ENCODE assay signal across 17 cellular contexts in genomic region chr14:38404100-38404541, GRCh38.
DNase-seq lines count a peak whose midpoint lies in the region; TF ChIP-seq lines count a peak whose summit lies in the region.
"Had no signal": no experiment of that assay in that cellular context is flagged by ENCODE, and none has a peak within 500 bp of the region (broad histone marks: within the 10 kb centered on the region; RNA-seq: fewer than 3 reads in every experiment).

No MANE protein-coding gene starts in this region.

- H3K27me3 ChIP-seq in SJSA1 (replicated peaks), result no peaks in the 10 kb centered on the region
- no peaks in the 10 kb centered on the region for H3K27me3 ChIP-seq in fibroblast of lung (ENCODE audit: control insufficient read depth, insufficient read depth, low read length)
- no peaks in the 10 kb centered on the region for H3K27me3 ChIP-seq in smooth muscle cell (ENCODE audit: low read depth)
- H3K27me3 ChIP-seq: upper lobe of left lung had no signal

- H3F3A ChIP-seq in smooth muscle cell (ENCODE audit: low read depth), result peaks cover 3% of the 10 kb centered on the region

- peak; percentile 49 for DNase-seq in GM03348 (ENCODE audit: low spot score)
- DNase-seq in SJSA1 (ENCODE audit: low read depth in 1 of 2, low spot score in 2 of 2), result no peak
- peak; percentile 89 to 94 for DNase-seq in fibroblast of lung (ENCODE audit: low read depth in 2 of 2)
- DNase-seq in smooth muscle cell (lab: John Stamatoyannopoulos, UW; ENCODE audit: unreplicated experiment), result no peak
- DNase-seq in DMS114 treated with DMSO at 0.1 percent for 48 hours (lab: John Stamatoyannopoulos, UW; ENCODE audit: unreplicated experiment), result no peak
- DNase-seq in HUDEP-2 (lab: John Stamatoyannopoulos, UW; ENCODE audit: unreplicated experiment in 76 of 76), result no peak
- no peak for DNase-seq in NCI-H146 treated with DMSO at 0.1 percent for 48 hours (lab: John Stamatoyannopoulos, UW; ENCODE audit: unreplicated experiment)
- DNase-seq: anterior cingulate cortex; CD4-positive, alpha-beta T cell; DND-41; NCI-H1436; NCI-H446; nephron progenitor cell; stimulated activated CD4-positive, alpha-beta T cell treated with anti-CD3 and anti-CD28 coated beads, Interleukin-2, amount 100 ng/mL, for 48 hours; upper lobe of left lung had no signal

- 18% methylated on average over 1 of the region's 1 CpG for WGBS in smooth muscle cell (ENCODE audit: low lambda C conversion rate)

- H3K4me2 ChIP-seq in fibroblast of lung (ENCODE audit: extremely low read depth, insufficient read depth, low read length) (peak overlapping the region; percentile 70), smooth muscle cell (peak overlapping the region; percentile 67)
- H3K4me2 ChIP-seq: KMS-11 had no signal

- H3K4me3 ChIP-seq in SJSA1 (no peak overlapping the region), fibroblast of lung (replicated peaks in 1 of 4; ENCODE audit: control extremely low read depth in 1 of 4, insufficient read depth in 1 of 4, low read depth in 3 of 4, low read length in 4 of 4) (no peak overlapping the region), smooth muscle cell (no peak overlapping the region)
- H3K4me3 ChIP-seq: SK-N-MC, upper lobe of left lung had no signal

- H3K79me2 ChIP-seq in fibroblast of lung (ENCODE audit: control insufficient read depth, insufficient read depth, low read length) (no peaks in the 10 kb centered on the region), smooth muscle cell (ENCODE audit: low read depth) (no peaks in the 10 kb centered on the region)

- H3K36me3 ChIP-seq in SJSA1, result no peaks in the 10 kb centered on the region
- no peaks in the 10 kb centered on the region for H3K36me3 ChIP-seq in fibroblast of lung (ENCODE audit: control insufficient read depth, insufficient read depth, low read length)
- H3K36me3 ChIP-seq in smooth muscle cell (ENCODE audit: low read depth), result no peaks in the 10 kb centered on the region
- H3K36me3 ChIP-seq: upper lobe of left lung had no signal

- H3K9me3 ChIP-seq in SJSA1 (replicated peaks), result no peaks in the 10 kb centered on the region
- H3K9me3 ChIP-seq in fibroblast of lung (ENCODE audit: control insufficient read depth, insufficient read depth, low read depth, low read length), result no peaks in the 10 kb centered on the region
- H3K9me3 ChIP-seq in smooth muscle cell (replicated peaks; ENCODE audit: low read depth), result no peaks in the 10 kb centered on the region
- H3K9me3 ChIP-seq: upper lobe of left lung had no signal

- H2AFZ ChIP-seq in fibroblast of lung (ENCODE audit: low read length) (no peak overlapping the region), smooth muscle cell (ENCODE audit: low read depth) (no peak overlapping the region)

- H3K27ac ChIP-seq in SJSA1, result peak overlapping the region; percentile 42
- H3K27ac ChIP-seq in fibroblast of lung (ENCODE audit: insufficient read depth, low read length), result peak overlapping the region; percentile 65
- peak overlapping the region; percentile 86 for H3K27ac ChIP-seq in smooth muscle cell (ENCODE audit: low read depth)
- H3K27ac ChIP-seq: KMS-11, SK-N-MC, upper lobe of left lung had no signal

- H3K9ac ChIP-seq in fibroblast of lung (ENCODE audit: insufficient read depth, low read length) (no peak overlapping the region), smooth muscle cell (ENCODE audit: low read depth) (no peak overlapping the region)
- H3K9ac ChIP-seq: KMS-11 had no signal

- H3K4me1 ChIP-seq in SJSA1 (replicated peaks), result peaks cover 15% of the 10 kb centered on the region
- peaks cover 31% of the 10 kb centered on the region for H3K4me1 ChIP-seq in fibroblast of lung (ENCODE audit: control insufficient read depth, extremely low read depth, insufficient read depth, low read length)
- peaks cover 31% of the 10 kb centered on the region for H3K4me1 ChIP-seq in smooth muscle cell (ENCODE audit: low read depth)

- H4K20me1 ChIP-seq in fibroblast of lung (ENCODE audit: control insufficient read depth, extremely low read depth, insufficient read depth, low read length) (no peaks in the 10 kb centered on the region), smooth muscle cell (ENCODE audit: low read depth) (no peaks in the 10 kb centered on the region)

- TF ChIP-seq CTCF in fibroblast of lung (conservative IDR thresholded peaks at IDR 0.05 in 1 of 2, IDR thresholded peaks at IDR 0.05 in 1 of 2; ENCODE audit: low read depth in 1 of 2, low read length in 2 of 2) (no peak), smooth muscle cell (IDR thresholded peaks at IDR 0.05; ENCODE audit: borderline replicate concordance, insufficient read depth, poor library complexity, severe bottlenecking) (no peak)

Comparison
In these comparisons a context has a peak if more than half of its experiments do, and no peak if none do; other contexts are left out.
1. DNase-seq: peak in GM03348 (single experiment) and fibroblast of lung (2 of 2); none in SJSA1 (0 of 2), smooth muscle cell (single experiment), DMS114 treated with DMSO at 0.1 percent for 48 hours (single experiment), HUDEP-2 (0 of 76) and NCI-H146 treated with DMSO at 0.1 percent for 48 hours (single experiment).
2. Peak in every context shown above with its lines, with median percentiles within 50 percentile points of each other: H3K27ac ChIP-seq.